ENCODE assay signal across 1 cellular context in the genomic region with DNA sequence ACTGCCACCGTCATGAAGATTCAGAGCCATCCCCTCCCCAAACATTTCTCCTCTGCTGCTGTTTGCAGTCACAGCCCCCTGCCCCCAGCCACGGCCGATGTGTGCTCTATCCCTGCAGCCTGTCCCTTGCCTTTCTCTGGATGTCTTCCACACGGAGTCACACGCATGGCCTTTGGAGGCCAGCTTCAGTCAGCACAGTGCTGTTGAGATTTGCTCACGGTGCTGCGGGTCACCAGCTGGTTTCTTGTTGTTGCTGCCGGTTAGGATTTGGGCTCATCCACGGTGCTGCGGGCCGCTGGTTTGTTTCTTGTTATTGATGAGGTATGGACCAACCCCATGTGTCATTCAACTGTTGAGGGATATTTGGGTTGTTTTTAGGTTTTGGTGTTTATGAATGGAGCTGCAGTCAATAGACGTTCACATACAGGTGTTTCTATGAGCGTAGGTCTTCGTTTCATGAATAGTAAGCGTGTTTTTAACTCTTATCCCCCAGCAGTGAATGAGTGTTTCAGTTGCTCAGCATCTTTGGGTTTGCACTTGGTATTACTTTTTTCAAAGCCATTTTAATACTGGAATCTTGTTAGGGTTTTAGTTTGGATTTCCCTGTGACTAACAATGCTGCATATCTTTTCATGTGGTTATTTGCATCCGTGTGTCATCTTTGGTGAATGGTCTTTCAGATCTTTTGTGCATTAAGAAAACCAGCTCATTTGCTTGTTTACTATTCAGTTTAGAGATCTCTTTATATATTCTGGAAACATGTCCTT.
TF ChIP-seq lines count a peak whose summit lies in the region.

No MANE protein-coding gene starts in this region.

TF ChIP-seq in K562, 482 proteins besides CTCF, POLR2A, EP300 and RAD21 (continued from another document):
- TF ChIP-seq BRF1 (IDR thresholded peaks at IDR 0.05; ENCODE audit: borderline replicate concordance, extremely low read depth, insufficient read length) (no peak), ZNF780A (CRISPR knock-in tag; IDR thresholded peaks at IDR 0.05) (no peak)
